Comparison of ENCODE assay signal across 19 cellular contexts in genomic region chr2:229578052-229578846, GRCh38.
"Had no signal": no experiment of that assay in that cellular context is flagged by ENCODE, and none has a peak within 500 bp of the region (broad histone marks: within the 10 kb centered on the region; RNA-seq: fewer than 3 reads in every experiment).

No MANE protein-coding gene starts in this region.

- H3K36me3 Mint-ChIP-seq: activated naive CD4-positive, alpha-beta T cell treated with anti-CD3 and anti-CD28 coated beads, Interleukin-2, amount 50 U/mL, for 72 hours; immature natural killer cell; stimulated activated effector memory CD8-positive, alpha-beta T cell treated with anti-CD3 and anti-CD28 coated beads, Interleukin-12 subunit alpha, Interleukin-12 subunit beta, amount 100 ng/mL, for 72 hours had no signal

- DNase-seq: activated CD4-positive, alpha-beta T cell treated with anti-CD3 and anti-CD28 coated beads, Interleukin-2, amount 50 U/mL, for 4 hours; activated gamma-delta T cell; adrenal gland; effector memory CD8-positive, alpha-beta T cell; head of caudate nucleus; immature natural killer cell; kidney glomerular epithelial cell; left ventricle myocardium inferior; mammary epithelial cell; psoas muscle; right lobe of liver; stimulated activated CD4-positive, alpha-beta T cell treated with anti-CD3 and anti-CD28 coated beads, Interleukin-4, amount 100 ng/mL, for 24 hours; stomach; T-helper 2 cell; trophoblast cell had no signal

- H3K4me3 ChIP-seq: adrenal gland, cardiac muscle cell, left ventricle myocardium inferior, psoas muscle, right lobe of liver, stomach, vagina had no signal

- H3K27ac Mint-ChIP-seq: activated naive CD4-positive, alpha-beta T cell treated with anti-CD3 and anti-CD28 coated beads, Interleukin-2, amount 50 U/mL, for 72 hours; effector memory CD8-positive, alpha-beta T cell; immature natural killer cell; stimulated activated effector memory CD8-positive, alpha-beta T cell treated with anti-CD3 and anti-CD28 coated beads, Interleukin-12 subunit alpha, Interleukin-12 subunit beta, amount 100 ng/mL, for 72 hours had no signal

- H3K4me3 Mint-ChIP-seq: effector memory CD8-positive, alpha-beta T cell; immature natural killer cell; stimulated activated effector memory CD8-positive, alpha-beta T cell treated with anti-CD3 and anti-CD28 coated beads, Interleukin-12 subunit alpha, Interleukin-12 subunit beta, amount 100 ng/mL, for 72 hours had no signal

- H3K36me3 ChIP-seq: adrenal gland, cardiac muscle cell, left ventricle myocardium inferior, right lobe of liver, stomach, vagina had no signal

- ATAC-seq: activated naive CD4-positive, alpha-beta T cell treated with anti-CD3 and anti-CD28 coated beads, Interleukin-2, amount 50 U/mL, for 72 hours; effector memory CD8-positive, alpha-beta T cell; right lobe of liver; stimulated activated effector memory CD8-positive, alpha-beta T cell treated with anti-CD3 and anti-CD28 coated beads, Interleukin-12 subunit alpha, Interleukin-12 subunit beta, amount 100 ng/mL, for 72 hours had no signal

- H3K4me1 Mint-ChIP-seq: immature natural killer cell; stimulated activated effector memory CD8-positive, alpha-beta T cell treated with anti-CD3 and anti-CD28 coated beads, Interleukin-12 subunit alpha, Interleukin-12 subunit beta, amount 100 ng/mL, for 72 hours had no signal

- H3K27me3 ChIP-seq: adrenal gland, cardiac muscle cell, right lobe of liver, vagina had no signal

- H3K9me3 Mint-ChIP-seq: activated naive CD4-positive, alpha-beta T cell treated with anti-CD3 and anti-CD28 coated beads, Interleukin-2, amount 50 U/mL, for 72 hours; effector memory CD8-positive, alpha-beta T cell; stimulated activated effector memory CD8-positive, alpha-beta T cell treated with anti-CD3 and anti-CD28 coated beads, Interleukin-12 subunit alpha, Interleukin-12 subunit beta, amount 100 ng/mL, for 72 hours had no signal
